Comparison of ENCODE assay signal across 26 cellular contexts in genomic region chr5:179880066-179880650, GRCh38.
"Had no signal": no experiment of that assay in that cellular context is flagged by ENCODE, and none has a peak within 500 bp of the region (broad histone marks: within the 10 kb centered on the region; RNA-seq: fewer than 3 reads in every experiment).

No MANE protein-coding gene starts in this region.

- H3K4me1 Mint-ChIP-seq: activated CD4-positive, alpha-beta T cell treated with anti-CD3 and anti-CD28 coated beads, Interleukin-2, amount 10 ng/mL, durations not matched to agents 24 days and 14 days; activated naive CD8-positive, alpha-beta T cell treated with anti-CD3 and anti-CD28 coated beads for 36 hours; neural crest cell had no signal

- H3K9me3 ChIP-seq: body of pancreas, colonic mucosa had no signal

- H3K4me3 ChIP-seq: adrenal gland, body of pancreas, colonic mucosa, right lobe of liver, tibial nerve had no signal

- H3K27me3 Mint-ChIP-seq: activated CD4-positive, alpha-beta memory T cell treated with anti-CD3 and anti-CD28 coated beads for 36 hours; activated CD4-positive, alpha-beta T cell treated with anti-CD3 and anti-CD28 coated beads, Interleukin-2, amount 10 ng/mL, durations not matched to agents 24 days and 14 days; activated naive CD8-positive, alpha-beta T cell treated with anti-CD3 and anti-CD28 coated beads for 36 hours; naive thymus-derived CD8-positive, alpha-beta T cell had no signal

- H3K4me3 Mint-ChIP-seq: activated CD4-positive, alpha-beta memory T cell treated with anti-CD3 and anti-CD28 coated beads for 36 hours; activated CD4-positive, alpha-beta T cell treated with anti-CD3 and anti-CD28 coated beads, Interleukin-2, amount 10 ng/mL, durations not matched to agents 24 days and 14 days; activated naive CD4-positive, alpha-beta T cell treated with anti-CD3 and anti-CD28 coated beads for 36 hours; activated naive CD8-positive, alpha-beta T cell treated with anti-CD3 and anti-CD28 coated beads for 36 hours; activated T-helper 1 cell treated with anti-CD3 and anti-CD28 coated beads, Interleukin-12 subunit alpha, Interleukin-12 subunit beta, Interleukin-2, Interleukin-4 antibody, amounts not matched to agents 30 ng/mL and 10 ng/mL and 1 ng/mL, durations not matched to agents 14 hours and 24 hours and 36 hours; naive thymus-derived CD8-positive, alpha-beta T cell; neural crest cell; T-helper 1 cell treated with Interleukin-12 subunit alpha and Interleukin-12 subunit beta and Interleukin-4 antibody, amounts not matched to agents 30 μg/mL and 1 μg/mL, for 36 hours had no signal

- H3K4me1 ChIP-seq: adrenal gland, body of pancreas, colonic mucosa, right lobe of liver had no signal

- DNase-seq: activated CD4-positive, alpha-beta memory T cell treated with anti-CD3 and anti-CD28 coated beads for 36 hours; activated CD4-positive, alpha-beta T cell treated with anti-CD3 and anti-CD28 coated beads, Interleukin-2, amount 10 ng/mL, durations not matched to agents 24 days and 14 days; activated CD4-positive, CD25-positive, alpha-beta regulatory T cell treated with anti-CD3 and anti-CD28 coated beads, Interleukin-2, amount 50 U/mL, for 72 hours; activated CD8-positive, alpha-beta memory T cell treated with anti-CD3 and anti-CD28 coated beads, Interleukin-2, amount 50 U/mL, for 4 hours; activated effector memory CD4-positive, alpha-beta T cell treated with anti-CD3 and anti-CD28 coated beads, Interleukin-2, amount 50 U/mL, for 16 hours; activated naive CD4-positive, alpha-beta T cell treated with anti-CD3 and anti-CD28 coated beads for 36 hours; activated naive CD8-positive, alpha-beta T cell treated with anti-CD3 and anti-CD28 coated beads for 36 hours; activated T-cell treated with anti-CD3 and anti-CD28 coated beads, Interleukin-2, amount 50 U/mL, for 1 hour; adrenal gland; body of pancreas; colonic mucosa; effector CD8-positive, alpha-beta T cell; islet precursor cell; left cardiac atrium; mesenchymal stem cell; naive thymus-derived CD8-positive, alpha-beta T cell; occipital lobe; stimulated activated CD4-positive, alpha-beta T cell treated with anti-CD3 and anti-CD28 coated beads, Interleukin-12 subunit alpha, Interleukin-12 subunit beta, amount 100 ng/mL, for 4 hours; stimulated activated CD4-positive, alpha-beta T cell treated with anti-CD3 and anti-CD28 coated beads, Interleukin-4, amount 100 ng/mL, for 1 hour; T-helper 9 cell had no signal

- H3K27ac Mint-ChIP-seq: activated CD4-positive, alpha-beta memory T cell treated with anti-CD3 and anti-CD28 coated beads for 36 hours; activated CD4-positive, alpha-beta T cell treated with anti-CD3 and anti-CD28 coated beads, Interleukin-2, amount 10 ng/mL, durations not matched to agents 24 days and 14 days; activated naive CD4-positive, alpha-beta T cell treated with anti-CD3 and anti-CD28 coated beads for 36 hours; activated naive CD8-positive, alpha-beta T cell treated with anti-CD3 and anti-CD28 coated beads for 36 hours; activated T-helper 1 cell treated with anti-CD3 and anti-CD28 coated beads, Interleukin-12 subunit alpha, Interleukin-12 subunit beta, Interleukin-2, Interleukin-4 antibody, amounts not matched to agents 30 ng/mL and 10 ng/mL and 1 ng/mL, durations not matched to agents 14 hours and 24 hours and 36 hours; T-helper 1 cell treated with Interleukin-12 subunit alpha and Interleukin-12 subunit beta and Interleukin-4 antibody, amounts not matched to agents 30 μg/mL and 1 μg/mL, for 36 hours had no signal

- H3K27me3 ChIP-seq: adrenal gland, body of pancreas, colonic mucosa, right lobe of liver, tibial nerve had no signal

- H3K27ac ChIP-seq: adrenal gland, body of pancreas, colonic mucosa, epithelial cell of prostate, right lobe of liver, tibial nerve had no signal

- ATAC-seq: body of pancreas; naive thymus-derived CD8-positive, alpha-beta T cell had no signal
